ENCODE assay signal across 1 cellular context in genomic region chr17:42422958-42423712, GRCh38.
TF ChIP-seq lines count a peak whose summit lies in the region.

CAVIN1 (minus strand) TSS chr17:42423256; CDS start chr17:42423097, 159 bp downstream.

TF ChIP-seq in K562, 482 proteins besides CTCF, POLR2A, EP300 and RAD21 (continued from another document):
- TF ChIP-seq CTCFL (IDR thresholded peaks at IDR 0.05; ENCODE audit: borderline replicate concordance, insufficient read depth, low read depth, low read length, poor library complexity, severe bottlenecking) (no peak), ETS1 (conservative IDR thresholded peaks at IDR 0.05; ENCODE audit: control insufficient read depth, low read depth, low read length) (peak; percentile 46; the same call in 1 of the 2 replicates), EP400 (IDR thresholded peaks at IDR 0.05) (no peak), PTBP1 (IDR thresholded peaks at IDR 0.05; ENCODE audit: low read depth, low read length) (no peak), MTA1 (IDR thresholded peaks at IDR 0.05; ENCODE audit: borderline replicate concordance) (no peak), ZFP91 (CRISPR knock-in tag; IDR thresholded peaks at IDR 0.05) (no peak), SRSF1 (IDR thresholded peaks at IDR 0.05; ENCODE audit: low read depth, low read length) (no peak), ZNF431 (CRISPR knock-in tag; IDR thresholded peaks at IDR 0.05) (no peak), MAFG (tag; conservative IDR thresholded peaks at IDR 0.05) (no peak), PCBP2 (IDR thresholded peaks at IDR 0.05; ENCODE audit: low read depth, low read length, poor library complexity, severe bottlenecking) (no peak), FOXP1 (CRISPR knock-in tag; IDR thresholded peaks at IDR 0.05) (no peak), MLLT1 (IDR thresholded peaks at IDR 0.05) (peak in 1 of 2 experiments; percentile 56; a peak in 1 of 4 replicates), DPF2 (IDR thresholded peaks at IDR 0.05) (no peak), SETDB1 (IDR thresholded peaks at IDR 0.05; ENCODE audit: low read length) (no peak), TFAP4 (CRISPR knock-in tag; IDR thresholded peaks at IDR 0.05; ENCODE audit: borderline replicate concordance) (peak; percentile 58), ZNF280B (CRISPR knock-in tag; IDR thresholded peaks at IDR 0.05) (no peak), GABPA (tag; conservative IDR thresholded peaks at IDR 0.05; ENCODE audit: low read depth) (no peak), NEUROD1 (IDR thresholded peaks at IDR 0.05; ENCODE audit: borderline replicate concordance, low read depth, low read length, partially characterized antibody) (no peak), IRF1 (CRISPR knock-in tag; IDR thresholded peaks at IDR 0.05; ENCODE audit: borderline replicate concordance) (no peak), ZBTB12 (CRISPR knock-in tag; IDR thresholded peaks at IDR 0.05) (no peak), ZNF280A (IDR thresholded peaks at IDR 0.05; ENCODE audit: low read depth, partially characterized antibody) (no peak), PCBP1 (IDR thresholded peaks at IDR 0.05; ENCODE audit: low read depth, low read length, poor library complexity, severe bottlenecking) (no peak), THAP12 (CRISPR knock-in tag; IDR thresholded peaks at IDR 0.05) (peak; percentile 44; the same call in 1 of the 2 replicates), NCOA6 (IDR thresholded peaks at IDR 0.05) (peak; percentile 94), SMAD4 (CRISPR knock-in tag; conservative IDR thresholded peaks at IDR 0.05) (0 out of 2 replicates have a peak, but pooled peaks have one; percentile 12), TBP (optimal IDR thresholded peaks at IDR 0.05; ENCODE audit: low read depth, low read length) (peak; percentile 95), ZNF717 (CRISPR knock-in tag; IDR thresholded peaks at IDR 0.05) (no peak), ARID1B (IDR thresholded peaks at IDR 0.05) (0 out of 2 replicates have a peak, but pooled peaks have one; percentile 5), SREBF1 (IDR thresholded peaks at IDR 0.05; ENCODE audit: borderline replicate concordance, low read depth, low read length) (0 out of 2 replicates have a peak, but pooled peaks have one; percentile 18), JUNB (CRISPR knock-in tag; conservative IDR thresholded peaks at IDR 0.05) (no peak), LCOR (CRISPR knock-in tag; IDR thresholded peaks at IDR 0.05) (peak; percentile 86), ZNF140 (CRISPR knock-in tag; IDR thresholded peaks at IDR 0.05) (no peak), TCFL5 (CRISPR knock-in tag; conservative IDR thresholded peaks at IDR 0.05) (no peak), RBFOX2 (IDR thresholded peaks at IDR 0.05; ENCODE audit: low read depth, low read length) (peak; percentile 97), SMARCA4 (IDR thresholded peaks at IDR 0.05) (0 out of 2 replicates have a peak, but pooled peaks have one; percentile 9), ZBTB9 (CRISPR knock-in tag; IDR thresholded peaks at IDR 0.05) (no peak), BRD4 (IDR thresholded peaks at IDR 0.05) (0 out of 2 replicates have a peak, but pooled peaks have one; percentile 54), TARDBP (IDR thresholded peaks at IDR 0.05) (no peak), HLTF (IDR thresholded peaks at IDR 0.05) (no peak), MXD1 (CRISPR knock-in tag; IDR thresholded peaks at IDR 0.05; ENCODE audit: borderline replicate concordance, poor library complexity, severe bottlenecking) (peak; percentile 2), OTX1 (CRISPR knock-in tag; IDR thresholded peaks at IDR 0.05) (no peak), ZNF695 (CRISPR knock-in tag; IDR thresholded peaks at IDR 0.05) (no peak), CCNT2 (IDR thresholded peaks at IDR 0.05; ENCODE audit: borderline replicate concordance, extremely low read depth, insufficient read length, low read depth, low read length) (peak; percentile 50), GABPB1 (CRISPR knock-in tag; IDR thresholded peaks at IDR 0.05) (no peak), ZNF282 (CRISPR knock-in tag; IDR thresholded peaks at IDR 0.05) (no peak), RB1 (IDR thresholded peaks at IDR 0.05; ENCODE audit: low read depth) (peak; percentile 32), NFXL1 (CRISPR knock-in tag; IDR thresholded peaks at IDR 0.05) (no peak), MAZ (CRISPR knock-in tag; conservative IDR thresholded peaks at IDR 0.05 in 1 of 2, IDR thresholded peaks at IDR 0.05 in 1 of 2) (peak; percentile 71 to 90), ZNF445 (CRISPR knock-in tag; IDR thresholded peaks at IDR 0.05; ENCODE audit: low read depth) (no peak), HNRNPL (IDR thresholded peaks at IDR 0.05; ENCODE audit: low read depth, low read length) (no peak), SIRT6 (IDR thresholded peaks at IDR 0.05; ENCODE audit: low read depth, low read length) (no peak), RBM22 (IDR thresholded peaks at IDR 0.05; ENCODE audit: low read depth, low read length, poor library complexity, severe bottlenecking) (no peak)
